Comparison of ENCODE assay signal across 17 cellular contexts in genomic region chr18:30652377-30652776, GRCh38.
DNase-seq lines count a peak whose midpoint lies in the region; ATAC-seq and TF ChIP-seq lines count a peak whose summit lies in the region.
"Had no signal": no experiment of that assay in that cellular context is flagged by ENCODE, and none has a peak within 500 bp of the region (broad histone marks: within the 10 kb centered on the region; RNA-seq: fewer than 3 reads in every experiment).

No MANE protein-coding gene starts in this region.

- no peaks in the 10 kb centered on the region for H3K36me3 Mint-ChIP-seq in neural progenitor cell

- H3K27ac ChIP-seq in HUES64 (ENCODE audit: low read depth, low read length) (0 out of 2 replicates have a peak overlapping the region, but pooled peaks have one; percentile 14), ectodermal cell (ENCODE audit: insufficient read depth, low read depth, low read length, poor library complexity, severe bottlenecking) (peak overlapping the region; percentile 22), mesendoderm (ENCODE audit: low read depth, low read length) (no peak overlapping the region), neural progenitor cell (no peak overlapping the region), foreskin keratinocyte (no peak overlapping the region)

- H4K20me1 ChIP-seq in neural progenitor cell (ENCODE audit: low read depth), result no peaks in the 10 kb centered on the region

- H3K4me1 ChIP-seq in HUES64 (ENCODE audit: insufficient read depth, low read length) (0 out of 2 replicates have a peak, but pooled peaks cover 5% of the 10 kb centered on the region), ectodermal cell (ENCODE audit: control insufficient read depth, insufficient read depth, low read length) (no peaks in the 10 kb centered on the region), mesendoderm (ENCODE audit: control insufficient read depth, low read depth, low read length) (no peaks in the 10 kb centered on the region), neural progenitor cell (peaks cover 7% of the 10 kb centered on the region), foreskin keratinocyte (no peaks in the 10 kb centered on the region)

- H3K36me3 ChIP-seq in HUES64 (ENCODE audit: insufficient read depth, low read length) (no peaks in the 10 kb centered on the region), ectodermal cell (ENCODE audit: control insufficient read depth, insufficient read depth, low read length) (no peaks in the 10 kb centered on the region), mesendoderm (ENCODE audit: control insufficient read depth, insufficient read depth, low read length) (no peaks in the 10 kb centered on the region), neural progenitor cell (no peaks in the 10 kb centered on the region)

- CTCF ChIA-PET in GM10248 (lab: Yijun Ruan, JAX), result no interaction called here

- no peak overlapping the region for H2AK5ac ChIP-seq in mesendoderm (ENCODE audit: low read length)

- H4K5ac ChIP-seq in mesendoderm (ENCODE audit: low read length), result no peak overlapping the region

- peaks cover 3% of the 10 kb centered on the region for H3K9me3 Mint-ChIP-seq in neural progenitor cell

- H3K4me3 Mint-ChIP-seq in neural progenitor cell, result no peak overlapping the region
- H3K4me3 Mint-ChIP-seq: B cell; CD4-positive, alpha-beta T cell; HFFc6 had no signal

- DNase-seq in mesendoderm (peak; percentile 77), neural progenitor cell (ENCODE audit: low spot score) (peak; percentile 6), GM10248 (ENCODE audit: extremely low spot score) (no peak), foreskin keratinocyte (no peak)
- DNase-seq: C1 segment of cervical spinal cord; Calu3; CD4-positive, alpha-beta T cell; DMS 273 treated with DMSO at 0.1 percent for 48 hours; GOT3; HCEC 1CT; HFFc6; IMR-90 had no signal

- peak overlapping the region; percentile 60 for H3K27ac Mint-ChIP-seq in neural progenitor cell
- H3K27ac Mint-ChIP-seq: B cell; CD4-positive, alpha-beta T cell; HFFc6 had no signal

- H4K8ac ChIP-seq in mesendoderm (ENCODE audit: low read depth, low read length), result no peak overlapping the region

- peak overlapping the region; percentile 95 for H2AFZ ChIP-seq in neural progenitor cell (replicated peaks)

- no peaks in the 10 kb centered on the region for H3K79me2 ChIP-seq in mesendoderm (ENCODE audit: control insufficient read depth, insufficient read depth, low read length)
- no peaks in the 10 kb centered on the region for H3K79me2 ChIP-seq in neural progenitor cell (ENCODE audit: low read depth)

- no peak overlapping the region for H2BK5ac ChIP-seq in mesendoderm (ENCODE audit: low read length)

- no peak overlapping the region for H3K23ac ChIP-seq in mesendoderm (ENCODE audit: low read length)

- H3K9ac ChIP-seq in HUES64 (ENCODE audit: low read depth, low read length), result no peak overlapping the region
- H3K9ac ChIP-seq in mesendoderm (ENCODE audit: low read length), result no peak overlapping the region
- no peak overlapping the region for H3K9ac ChIP-seq in neural progenitor cell

- 0 out of 2 replicates have a peak, but pooled peaks cover under 1% of the 10 kb centered on the region for H3K9me3 ChIP-seq in HUES64 (ENCODE audit: insufficient read depth, low read depth, low read length)
- H3K9me3 ChIP-seq in ectodermal cell (ENCODE audit: control insufficient read depth, low read length), result no peaks in the 10 kb centered on the region
- peaks cover 10% of the 10 kb centered on the region for H3K9me3 ChIP-seq in neural progenitor cell (ENCODE audit: low read depth)

- H3K4ac ChIP-seq in mesendoderm (ENCODE audit: low read depth, low read length), result no peak overlapping the region

- H3K27me3 Mint-ChIP-seq in neural progenitor cell (ENCODE audit: insufficient read depth, low read depth), result peaks cover 2% of the 10 kb centered on the region
- H3K27me3 Mint-ChIP-seq: B cell; CD4-positive, alpha-beta T cell had no signal

- H3K18ac ChIP-seq in mesendoderm (ENCODE audit: low read length), result peak overlapping the region; percentile 51

- no peaks in the 10 kb centered on the region for H3K27me3 ChIP-seq in HUES64 (ENCODE audit: insufficient read depth, low read length)
- H3K27me3 ChIP-seq in ectodermal cell (ENCODE audit: control insufficient read depth, insufficient read depth, low read length, poor library complexity, severe bottlenecking), result no peaks in the 10 kb centered on the region
- no peaks in the 10 kb centered on the region for H3K27me3 ChIP-seq in mesendoderm (ENCODE audit: insufficient read depth, low read length, poor library complexity)
- H3K27me3 ChIP-seq in neural progenitor cell, result no peaks in the 10 kb centered on the region
- H3K27me3 ChIP-seq in foreskin keratinocyte, result peaks cover 2% of the 10 kb centered on the region

- ATAC-seq in GM19455 (IDR thresholded peaks at IDR 0.05; ENCODE audit: unreplicated experiment), result no peak
- no peak for ATAC-seq in foreskin keratinocyte
- ATAC-seq: GM12878 had no signal

- H3K4me3 ChIP-seq in HUES64 (ENCODE audit: low read length) (no peak overlapping the region), ectodermal cell (ENCODE audit: insufficient read depth, low read depth, low read length) (no peak overlapping the region), mesendoderm (ENCODE audit: low read length) (no peak overlapping the region), neural progenitor cell (no peak overlapping the region)
- H3K4me3 ChIP-seq: GM12878 had no signal

- POLR2A ChIA-PET in GM10248 (lab: Yijun Ruan, JAX), result no interaction called here

- TF ChIP-seq CTCF in neural progenitor cell (IDR thresholded peaks at IDR 0.05) (no peak), GM10248 (IDR thresholded peaks at IDR 0.05; ENCODE audit: control extremely low read depth, extremely low read depth, low read depth, missing control alignments) (no peak), foreskin keratinocyte (conservative IDR thresholded peaks at IDR 0.05) (no peak)

- H3F3A ChIP-seq in neural progenitor cell (ENCODE audit: low read depth), result no peaks in the 10 kb centered on the region

- H3K4me1 Mint-ChIP-seq in neural progenitor cell, result peaks cover 6% of the 10 kb centered on the region
- H3K4me1 Mint-ChIP-seq: B cell had no signal

- H2BK120ac ChIP-seq in mesendoderm (ENCODE audit: low read depth, low read length), result no peak overlapping the region

- WGBS in HUES64, result 75% methylated on average over 1 of the region's 1 CpG
- whole genome bisulfite sequencing in ectodermal cell, 2 experiments, result 70 to 73% methylated on average over 1 of the region's 1 CpG
- WGBS in mesendoderm (ENCODE audit: extremely low coverage, insufficient coverage, low lambda C conversion rate), result no CpG with 5 or more reads among the region's 1 CpG

- H3K79me1 ChIP-seq in mesendoderm (ENCODE audit: low read length), result no peaks in the 10 kb centered on the region

- no peak overlapping the region for H3K56ac ChIP-seq in mesendoderm (ENCODE audit: low read length)

- H3K4me2 ChIP-seq in mesendoderm (ENCODE audit: low read length) (no peak overlapping the region), neural progenitor cell (no peak overlapping the region)

- no peak overlapping the region for H2BK15ac ChIP-seq in mesendoderm (replicated peaks; ENCODE audit: low read depth)

Comparison
In these comparisons a context has a peak if more than half of its experiments do, and no peak if none do; other contexts are left out.
1. H3K27ac ChIP-seq: peak in HUES64 (single experiment) and ectodermal cell (single experiment); none in mesendoderm (single experiment), neural progenitor cell (single experiment) and foreskin keratinocyte (single experiment).
2. DNase-seq: peak in mesendoderm (single experiment) and neural progenitor cell (single experiment); none in GM10248 (single experiment) and foreskin keratinocyte (0 of 2).